In the genomic region with DNA sequence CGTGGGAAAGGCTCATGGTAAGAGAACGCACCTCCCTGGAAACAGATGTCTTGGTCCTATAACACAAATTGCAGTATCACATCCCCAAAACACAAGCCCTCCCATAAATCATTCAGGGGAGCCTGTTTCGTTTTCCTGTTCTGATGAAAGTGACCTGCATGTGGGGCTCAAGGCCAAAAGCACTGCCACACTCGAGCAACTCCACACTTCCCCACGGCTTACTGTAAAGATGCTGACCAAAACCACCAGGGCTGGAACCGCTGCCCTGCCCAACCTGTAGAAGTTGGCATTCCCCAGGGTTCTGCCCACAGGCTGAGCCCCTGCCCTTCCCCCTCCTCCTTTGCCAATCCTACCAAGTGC, we compare ENCODE assay signal across 13 cellular contexts.
DNase-seq lines count a peak whose midpoint lies in the region; ATAC-seq, FAIRE-seq and TF ChIP-seq lines count a peak whose summit lies in the region.
"Had no signal": no experiment of that assay in that cellular context is flagged by ENCODE, and none has a peak within 500 bp of the region (broad histone marks: within the 10 kb centered on the region; RNA-seq: fewer than 3 reads in every experiment).

No MANE protein-coding gene starts in this region.

- H3K27me3 Mint-ChIP-seq in activated T-cell treated with anti-CD3 and anti-CD28 coated beads, Interleukin-2, amount 50 U/mL, for 4 hours (ENCODE audit: low read depth) = peaks cover 4% of the 10 kb centered on the region

- no peaks in the 10 kb centered on the region for H3K27me3 ChIP-seq in OCI-LY3 (ENCODE audit: low read depth, low read length)

- TF ChIP-seq CTCF in GM20000 (IDR thresholded peaks at IDR 0.05; ENCODE audit: extremely low read depth, missing control alignments) (no peak), OCI-LY3 (IDR thresholded peaks at IDR 0.05; ENCODE audit: low read depth, low read length) (no peak), foreskin fibroblast (IDR thresholded peaks at IDR 0.05; ENCODE audit: low read depth, low read length) (no peak)

- H3K79me2 ChIP-seq in OCI-LY3 (ENCODE audit: low read length) = no peaks in the 10 kb centered on the region

- peak overlapping the region; percentile 49; the same call in 1 of the 2 replicates for H3K9ac ChIP-seq in OCI-LY3 (ENCODE audit: low read length)

- H3K4me3 Mint-ChIP-seq in activated T-cell treated with anti-CD3 and anti-CD28 coated beads, Interleukin-2, amount 50 U/mL, for 4 hours = no peak overlapping the region
- H3K4me3 Mint-ChIP-seq: activated naive CD8-positive, alpha-beta T cell; naive thymus-derived CD8-positive, alpha-beta T cell had no signal

- H3K36me3 ChIP-seq in OCI-LY3 (replicated peaks; ENCODE audit: low read depth, low read length) = peaks cover 9% of the 10 kb centered on the region

- no peak for TF ChIP-seq POLR2A in GM12892 (IDR thresholded peaks at IDR 0.05; ENCODE audit: low read depth, low read length)

- no peaks in the 10 kb centered on the region for H3K4me1 Mint-ChIP-seq in activated T-cell treated with anti-CD3 and anti-CD28 coated beads, Interleukin-2, amount 50 U/mL, for 4 hours (ENCODE audit: low read depth)

- peak; percentile 27 for DNase-seq in GM12892 (ENCODE audit: insufficient read length)
- peak; percentile 20 for DNase-seq in GM20000 (ENCODE audit: low spot score)
- no peak for DNase-seq in foreskin fibroblast
- no peak for DNase-seq in activated T-cell treated with anti-CD3 and anti-CD28 coated beads, Interleukin-2, amount 50 U/mL, for 4 hours
- no peak for DNase-seq in OCI-M2 (lab: John Stamatoyannopoulos, UW; ENCODE audit: unreplicated experiment)
- DNase-seq: naive thymus-derived CD8-positive, alpha-beta T cell; OCI-M1 had no signal

- peak overlapping the region; percentile 62 for H3K4me2 ChIP-seq in OCI-LY3 (ENCODE audit: low read length)

- H2AFZ ChIP-seq in OCI-LY3 (ENCODE audit: low read depth, low read length) = no peak overlapping the region

- ATAC-seq in HG03064 (IDR thresholded peaks at IDR 0.05; ENCODE audit: low read depth, unreplicated experiment) = peak; percentile 80
- ATAC-seq in activated T-cell treated with anti-CD3 and anti-CD28 coated beads, Interleukin-2, amount 50 U/mL, for 4 hours = no peak
- ATAC-seq in HG02970 (IDR thresholded peaks at IDR 0.05; ENCODE audit: low FRiP score, unreplicated experiment) = no peak
- ATAC-seq: naive thymus-derived CD8-positive, alpha-beta T cell had no signal

- H3K9me3 Mint-ChIP-seq in activated T-cell treated with anti-CD3 and anti-CD28 coated beads, Interleukin-2, amount 50 U/mL, for 4 hours = no peaks in the 10 kb centered on the region

- peak overlapping the region; percentile 83 for H3K27ac ChIP-seq in OCI-LY3 (ENCODE audit: low read length)
- H3K27ac ChIP-seq: C4-2B, VCaP had no signal

- H4K20me1 ChIP-seq in OCI-LY3 (ENCODE audit: insufficient read depth, low read length) = no peaks in the 10 kb centered on the region

- H3K4me3 ChIP-seq in OCI-LY3 (ENCODE audit: low read length) = peak overlapping the region; percentile 21; the same call in 1 of the 2 replicates
- no peak overlapping the region for H3K4me3 ChIP-seq in foreskin fibroblast (ENCODE audit: low read depth in 1 of 2, low read length in 2 of 2)

- FAIRE-seq in GM12892 (lab: Jason Lieb, UNC) = peak; percentile 89

- no peaks in the 10 kb centered on the region for H3K36me3 Mint-ChIP-seq in activated T-cell treated with anti-CD3 and anti-CD28 coated beads, Interleukin-2, amount 50 U/mL, for 4 hours (ENCODE audit: insufficient read depth)
- H3K36me3 Mint-ChIP-seq: activated naive CD8-positive, alpha-beta T cell; naive thymus-derived CD8-positive, alpha-beta T cell had no signal

- H3K4me1 ChIP-seq in OCI-LY3 (ENCODE audit: low read length) = peaks cover 60% of the 10 kb centered on the region

- peaks cover 7% of the 10 kb centered on the region; the same call in 1 of the 2 replicates for H3K9me3 ChIP-seq in OCI-LY3 (ENCODE audit: insufficient read depth, low read length)

Comparison
In these comparisons a context has a peak if more than half of its experiments do, and no peak if none do; other contexts are left out.
1. DNase-seq: peak in GM12892 (single experiment) and GM20000 (single experiment); none in foreskin fibroblast (0 of 2), activated T-cell treated with anti-CD3 and anti-CD28 coated beads, Interleukin-2, amount 50 U/mL, for 4 hours (single experiment) and OCI-M2 (single experiment).